ENCODE assay signal across 4 cellular contexts in the genomic region with DNA sequence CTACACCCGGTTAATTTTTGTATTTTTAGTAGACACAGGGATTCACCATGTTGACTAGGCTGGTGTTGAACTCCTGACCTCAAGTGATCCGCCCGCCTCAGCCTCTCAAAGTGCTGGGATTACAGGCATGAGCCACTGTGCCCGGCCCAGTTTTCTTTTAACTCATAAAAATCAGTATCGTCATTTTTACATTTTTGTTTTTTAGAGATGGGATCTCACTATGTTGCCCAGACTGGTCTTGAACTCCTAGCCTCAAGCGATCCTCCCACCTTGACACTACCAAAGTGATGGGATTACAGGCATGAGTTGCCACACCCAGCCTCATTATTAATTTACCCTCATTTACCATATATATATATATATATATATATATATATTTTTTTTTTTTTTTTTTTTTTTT.
DNase-seq lines count a peak whose midpoint lies in the region; ATAC-seq, FAIRE-seq and TF ChIP-seq lines count a peak whose summit lies in the region.
"Not testable (repeated sequence)": the region's sequence is repeated elsewhere in the genome, so short reads cannot be mapped to it uniquely, and the experiment has no call there.

No MANE protein-coding gene starts in this region.

- H4K20me1 ChIP-seq in K562 (replicated peaks; ENCODE audit: control insufficient read depth, insufficient read depth, low read length); HepG2 (ENCODE audit: insufficient read depth, low read length): not testable (repeated sequence)

- not testable (repeated sequence) for H3K27me3 ChIP-seq in K562 (ENCODE audit: control insufficient read depth in 2 of 2, insufficient read depth in 2 of 2, low read length in 2 of 2); cardiac muscle cell; HepG2 (ENCODE audit: control insufficient read depth in 1 of 2, insufficient read depth in 2 of 2, low read length in 2 of 2); trophoblast cell (ENCODE audit: insufficient read depth, low read length)

- H3K4ac ChIP-seq in trophoblast cell (ENCODE audit: low read depth, low read length), result not testable (repeated sequence)

- in situ Hi-C loops in K562 (cut with MboI); HepG2 (cut with HindIII; ENCODE audit: extremely low pct_ligation_motif_present, low pct_unique_long_range_greater_than_20kb): not testable (repeated sequence)

- H2BK5ac ChIP-seq in trophoblast cell (ENCODE audit: low read depth, low read length, poor library complexity), result not testable (repeated sequence)

- not testable (repeated sequence) for H3K79me1 ChIP-seq in trophoblast cell (ENCODE audit: low read length)

- POLR2A ChIA-PET in K562 (lab: Yijun Ruan, JAX), result interaction anchor here (1.1 to 1.5 kb wide), 3 partner anchors 11 to 34 kb away, joined by 4 to 8 read pairs (median 5); no protein-coding TSS in a partner anchor
- POLR2A ChIA-PET in HepG2 (lab: Yijun Ruan, JAX), result not testable (repeated sequence)

- ATAC-seq in K562, HepG2: not testable (repeated sequence)

- not testable (repeated sequence) for H3K79me2 ChIP-seq in K562 (ENCODE audit: control insufficient read depth, insufficient read depth, low read length); HepG2 (ENCODE audit: insufficient read depth, low read length); trophoblast cell (ENCODE audit: control insufficient read depth, insufficient read depth, low read length, poor library complexity)

- not testable (repeated sequence) for H3K9ac ChIP-seq in K562 (ENCODE audit: insufficient read depth in 1 of 2, low read depth in 2 of 2, low read length in 2 of 2); HepG2 (ENCODE audit: insufficient read depth, low read depth, low read length); trophoblast cell (ENCODE audit: low read length)

- 31% methylated on average over 6 of the region's 6 CpGs for WGBS in K562 (ENCODE audit: insufficient coverage, low coverage, missing lambda C conversion rate)
- 58% methylated on average over 6 of the region's 6 CpGs for WGBS in HepG2 (ENCODE audit: low lambda C conversion rate)
- no CpG with 5 or more reads among the region's 6 CpGs for WGBS in trophoblast cell (ENCODE audit: extremely low coverage, insufficient coverage, insufficient read length)

- BruUV-seq in K562 (replicated peaks; lab: Mats Ljungman, UMichigan); HepG2 (replicated peaks; lab: Mats Ljungman, UMichigan): not testable (repeated sequence)

- H4K8ac ChIP-seq in trophoblast cell (ENCODE audit: low read depth, low read length), result not testable (repeated sequence)

- intact Hi-C loops in K562 (cut with micrococcal nuclease); HepG2 (cut with micrococcal nuclease; ENCODE audit: unreplicated experiment): not testable (repeated sequence)

- not testable (repeated sequence) for FAIRE-seq in K562 (lab: Jason Lieb, UNC); HepG2 (lab: Jason Lieb, UNC)

- H3K23ac ChIP-seq in trophoblast cell (ENCODE audit: low read length), result not testable (repeated sequence)

- TF ChIP-seq RAD21 in K562 (CRISPR knock-in tag; conservative IDR thresholded peaks at IDR 0.05 in 1 of 2, IDR thresholded peaks at IDR 0.05 in 1 of 2); HepG2 (CRISPR knock-in tag; IDR thresholded peaks at IDR 0.05): not testable (repeated sequence)

- not testable (repeated sequence) for H4K12ac ChIP-seq in trophoblast cell (ENCODE audit: low read depth, low read length)

- not testable (repeated sequence) for H3K27ac ChIP-seq in K562 (ENCODE audit: extremely low read depth, low read depth, low read length); HepG2 (ENCODE audit: extremely low read length, insufficient read depth, low read length); trophoblast cell (ENCODE audit: low read depth, low read length)
- H3K27ac ChIP-seq in cardiac muscle cell, result peak overlapping the region; percentile 81

- H3K4me3 ChIP-seq in K562; cardiac muscle cell; HepG2 (replicated peaks in 1 of 3; ENCODE audit: insufficient read depth in 1 of 3, low read depth in 2 of 3, low read length in 3 of 3); trophoblast cell (ENCODE audit: low read depth, low read length): not testable (repeated sequence)

- not testable (repeated sequence) for H3K18ac ChIP-seq in trophoblast cell (ENCODE audit: low read length)

- H3K9me3 ChIP-seq in K562 (replicated peaks; ENCODE audit: control insufficient read depth, insufficient read depth, low read depth, low read length); cardiac muscle cell (ENCODE audit: low read depth); HepG2 (ENCODE audit: low read length); trophoblast cell (ENCODE audit: insufficient read depth, low read depth, low read length): not testable (repeated sequence)

- not testable (repeated sequence) for H4K91ac ChIP-seq in trophoblast cell (ENCODE audit: low read depth, low read length)

- H2BK120ac ChIP-seq in trophoblast cell (ENCODE audit: insufficient read depth, low read length, poor library complexity), result not testable (repeated sequence)

- H3K4me1 ChIP-seq in K562 (replicated peaks in 1 of 2; ENCODE audit: control insufficient read depth in 2 of 2, insufficient read depth in 2 of 2, low read length in 2 of 2) (peaks cover 11 to 24% of the 10 kb centered on the region in 2 experiments; a peak in 4 of 5 replicates), cardiac muscle cell (ENCODE audit: low read depth) (peaks cover 29% of the 10 kb centered on the region)
- H3K4me1 ChIP-seq in HepG2 (ENCODE audit: insufficient read depth, low read length); trophoblast cell (ENCODE audit: control insufficient read depth in 1 of 2, insufficient read depth in 2 of 2, low read length in 2 of 2): not testable (repeated sequence)

- CTCF ChIA-PET in K562 (lab: Yijun Ruan, JAX; ENCODE audit: low intra/inter-chr PET ratio), result interaction anchor here (0.6 kb wide), 1 partner anchor 10 kb away, joined by 4 read pairs; no protein-coding TSS in a partner anchor
- CTCF ChIA-PET in HepG2 (lab: Yijun Ruan, JAX; ENCODE audit: low intra/inter-chr PET ratio, low total read pairs), result not testable (repeated sequence)

- TF ChIP-seq CTCF in K562 (IDR thresholded peaks at IDR 0.05 in 2 of 3, conservative IDR thresholded peaks at IDR 0.05 in 1 of 3; ENCODE audit: insufficient read depth in 2 of 3, low read depth in 1 of 3, low read length in 3 of 3); cardiac muscle cell (IDR thresholded peaks at IDR 0.05; ENCODE audit: low read depth, low read length); HepG2 (CRISPR knock-in tag; IDR thresholded peaks at IDR 0.05): not testable (repeated sequence)

- H2BK12ac ChIP-seq in trophoblast cell (ENCODE audit: low read length), result not testable (repeated sequence)

- DNase-seq in K562 (ENCODE audit: extremely low read depth in 1 of 4, low spot score in 3 of 4); cardiac muscle cell (ENCODE audit: low read depth in 1 of 2, low spot score in 1 of 2); HepG2 (ENCODE audit: low spot score): not testable (repeated sequence)
- DNase-seq in trophoblast cell, result peak; percentile 13 to 60

- H3K9me1 ChIP-seq in K562 (ENCODE audit: control insufficient read depth, insufficient read depth, low read length), result not testable (repeated sequence)

- not testable (repeated sequence) for H2AFZ ChIP-seq in K562 (ENCODE audit: low read depth, low read length); HepG2 (ENCODE audit: low read length); trophoblast cell (ENCODE audit: insufficient read depth, low read length, poor library complexity)

- H3K36me3 ChIP-seq in K562 (ENCODE audit: control insufficient read depth, insufficient read depth, low read length), result peaks cover 17% of the 10 kb centered on the region; the same call in 1 of the 3 replicates
- not testable (repeated sequence) for H3K36me3 ChIP-seq in cardiac muscle cell; HepG2 (replicated peaks in 1 of 2; ENCODE audit: control insufficient read depth in 1 of 2, insufficient read depth in 2 of 2, low read length in 2 of 2); trophoblast cell (ENCODE audit: control insufficient read depth in 1 of 2, insufficient read depth in 2 of 2, low read length in 2 of 2)

- H3K4me2 ChIP-seq in K562 (ENCODE audit: insufficient read depth, low read length); HepG2 (ENCODE audit: low read depth, low read length); trophoblast cell (ENCODE audit: low read length): not testable (repeated sequence)

- TF ChIP-seq POLR2A in K562 (conservative IDR thresholded peaks at IDR 0.05); HepG2 (IDR thresholded peaks at IDR 0.05; ENCODE audit: insufficient read depth in 1 of 2, low read depth in 2 of 2, low read length in 2 of 2): not testable (repeated sequence)

- not testable (repeated sequence) for TF ChIP-seq EP300 in K562 (IDR thresholded peaks at IDR 0.05; ENCODE audit: low read length); HepG2 (IDR thresholded peaks at IDR 0.05; ENCODE audit: low read depth in 2 of 2, low read length in 2 of 2); HepG2 (CRISPR knock-in tag; IDR thresholded peaks at IDR 0.05; ENCODE audit: borderline replicate concordance)

- not testable (repeated sequence) for H2AK5ac ChIP-seq in trophoblast cell (ENCODE audit: low read length)

- not testable (repeated sequence) for H3K14ac ChIP-seq in trophoblast cell (ENCODE audit: low read length)

TF ChIP-seq in K562, 482 proteins besides CTCF, POLR2A, EP300 and RAD21 (continues in another document):
- peak; percentile 20; the same call in 1 of the 2 replicates for TF ChIP-seq BCOR (IDR thresholded peaks at IDR 0.05)
- TF ChIP-seq ZNF384 (IDR thresholded peaks at IDR 0.05; ENCODE audit: low read depth, low read length), result 0 out of 2 replicates have a peak, but pooled peaks have one; percentile 8
- TF ChIP-seq ZNF121 (CRISPR knock-in tag; conservative IDR thresholded peaks at IDR 0.05), result peak; percentile 90

TF ChIP-seq in HepG2, 621 proteins besides CTCF, POLR2A, EP300 and RAD21:
- TF ChIP-seq POLR2G (IDR thresholded peaks at IDR 0.05; ENCODE audit: low read depth, low read length), result peak; percentile 39; the same call in 1 of the 2 replicates
- peak; percentile 61 for TF ChIP-seq RBM22 (optimal IDR thresholded peaks at IDR 0.05; ENCODE audit: low read length)
TF ChIP-seq in HepG2: peak in this region for 2; not testable (repeated sequence) for 619.
